ENCODE assay signal across 8 cellular contexts in genomic region chr7:25124485-25125136, GRCh38.
DNase-seq lines count a peak whose midpoint lies in the region; ATAC-seq and TF ChIP-seq lines count a peak whose summit lies in the region.

No MANE protein-coding gene starts in this region.

- H3K4me3 ChIP-seq in astrocyte of the spinal cord (ENCODE audit: low read depth, low read length), result peak overlapping the region; percentile 97

- TF ChIP-seq CTCF in astrocyte of the spinal cord (IDR thresholded peaks at IDR 0.05; ENCODE audit: low read depth, low read length), result no peak
- TF ChIP-seq CTCF in GM20000 (IDR thresholded peaks at IDR 0.05; ENCODE audit: extremely low read depth, missing control alignments), result no peak

- peak; percentile 13 for DNase-seq in stimulated activated CD4-positive, alpha-beta T cell treated with anti-CD3 and anti-CD28 coated beads, Interleukin-12 subunit alpha, Interleukin-12 subunit beta, amount 100 ng/mL, for 4 hours
- DNase-seq in stimulated activated CD4-positive, alpha-beta T cell treated with anti-CD3 and anti-CD28 coated beads, Interleukin-2, amount 100 ng/mL, for 48 hours, result no peak
- DNase-seq in OCI-M1 (lab: John Stamatoyannopoulos, UW) (peak; percentile 45), astrocyte of the spinal cord (ENCODE audit: low read depth, low spot score) (no peak), kidney tubule cell (ENCODE audit: low spot score) (peak; percentile 21), GM20000 (ENCODE audit: low spot score) (no peak)
- DNase-seq in stimulated activated effector memory CD8-positive, alpha-beta T cell treated with anti-CD3 and anti-CD28 coated beads, Interleukin-12 subunit alpha, Interleukin-12 subunit beta, amount 100 ng/mL, for 72 hours (ENCODE audit: low spot score in 2 of 2), result peak; percentile 8 to 67

- H3K4me1 Mint-ChIP-seq in stimulated activated effector memory CD8-positive, alpha-beta T cell treated with anti-CD3 and anti-CD28 coated beads, Interleukin-12 subunit alpha, Interleukin-12 subunit beta, amount 100 ng/mL, for 72 hours, result peaks cover 25% of the 10 kb centered on the region

- in situ Hi-C loops in astrocyte of the spinal cord (cut with HindIII; ENCODE audit: low sequenced_read_pairs), result no loop called here

- peaks cover 62% of the 10 kb centered on the region for H3K36me3 Mint-ChIP-seq in stimulated activated effector memory CD8-positive, alpha-beta T cell treated with anti-CD3 and anti-CD28 coated beads, Interleukin-12 subunit alpha, Interleukin-12 subunit beta, amount 100 ng/mL, for 72 hours

- peak overlapping the region; percentile 99 for H3K4me3 Mint-ChIP-seq in stimulated activated effector memory CD8-positive, alpha-beta T cell treated with anti-CD3 and anti-CD28 coated beads, Interleukin-12 subunit alpha, Interleukin-12 subunit beta, amount 100 ng/mL, for 72 hours

- peak overlapping the region; percentile 100 for H3K27ac Mint-ChIP-seq in stimulated activated effector memory CD8-positive, alpha-beta T cell treated with anti-CD3 and anti-CD28 coated beads, Interleukin-12 subunit alpha, Interleukin-12 subunit beta, amount 100 ng/mL, for 72 hours

- no peak for ATAC-seq in stimulated activated effector memory CD8-positive, alpha-beta T cell treated with anti-CD3 and anti-CD28 coated beads, Interleukin-12 subunit alpha, Interleukin-12 subunit beta, amount 100 ng/mL, for 72 hours
- no peak for ATAC-seq in HG03354 (IDR thresholded peaks at IDR 0.05; ENCODE audit: poor library complexity, severe bottlenecking, unreplicated experiment)

- no peaks in the 10 kb centered on the region for H3K9me3 Mint-ChIP-seq in stimulated activated effector memory CD8-positive, alpha-beta T cell treated with anti-CD3 and anti-CD28 coated beads, Interleukin-12 subunit alpha, Interleukin-12 subunit beta, amount 100 ng/mL, for 72 hours

Comparison
In these comparisons a context has a peak if more than half of its experiments do, and no peak if none do; other contexts are left out.
1. DNase-seq: peak in stimulated activated CD4-positive, alpha-beta T cell treated with anti-CD3 and anti-CD28 coated beads, Interleukin-12 subunit alpha, Interleukin-12 subunit beta, amount 100 ng/mL, for 4 hours (single experiment), OCI-M1 (single experiment), kidney tubule cell (single experiment) and stimulated activated effector memory CD8-positive, alpha-beta T cell treated with anti-CD3 and anti-CD28 coated beads, Interleukin-12 subunit alpha, Interleukin-12 subunit beta, amount 100 ng/mL, for 72 hours (2 of 2); none in stimulated activated CD4-positive, alpha-beta T cell treated with anti-CD3 and anti-CD28 coated beads, Interleukin-2, amount 100 ng/mL, for 48 hours (0 of 2), astrocyte of the spinal cord (single experiment) and GM20000 (single experiment).